Comparison of ENCODE assay signal across 8 cellular contexts in genomic region chr7:122886357-122887081, GRCh38. TPM values are rescaled to one million over a fixed set of nuclear protein-coding genes. Genes with fewer than 3 reads are reported as not detected.
DNase-seq lines count a peak whose midpoint lies in the region; ATAC-seq and TF ChIP-seq lines count a peak whose summit lies in the region.

Gene CADPS2 (minus strand): TSS chr7:122886460. CDS start chr7:122886337, 123 bp downstream.

- no peaks in the 10 kb centered on the region for H3K9me3 Mint-ChIP-seq in activated CD8-positive, alpha-beta T cell treated with anti-CD3 and anti-CD28 coated beads, Interleukin-2, amount 10 ng/mL, durations not matched to agents 7 days and 5 days (ENCODE audit: insufficient read depth)
- peaks cover 0 to 6% (median 0%) of the 10 kb centered on the region in 7 donors for H3K9me3 Mint-ChIP-seq in naive B cell

- no peak within 1 kb of the TSS for H3K27ac Mint-ChIP-seq in activated CD8-positive, alpha-beta T cell treated with anti-CD3 and anti-CD28 coated beads, Interleukin-2, amount 10 ng/mL, durations not matched to agents 7 days and 5 days
- H3K27ac Mint-ChIP-seq in naive B cell, result peak within 1 kb of the TSS in 1 of 6 donors; percentile 57

- H3K27me3 ChIP-seq in ACC112 (ENCODE audit: insufficient read depth, low read length) (no peaks in the 10 kb centered on the region), vagina (no peaks in the 10 kb centered on the region)

- ATAC-seq in GM18519 (IDR thresholded peaks at IDR 0.05; ENCODE audit: low FRiP score, unreplicated experiment) (peak; percentile 60), HG02943 (IDR thresholded peaks at IDR 0.05; ENCODE audit: low read depth, unreplicated experiment) (peak; percentile 70), naive B cell (ENCODE audit: low read depth in 2 of 2) (peak in 1 of 2 donors; percentile 23)
- peak; percentile 85 for ATAC-seq in activated CD8-positive, alpha-beta T cell treated with anti-CD3 and anti-CD28 coated beads, Interleukin-2, amount 10 ng/mL, durations not matched to agents 7 days and 5 days

- H3K9me3 ChIP-seq in vagina, result no peaks in the 10 kb centered on the region

- POLR2A ChIA-PET in activated CD8-positive, alpha-beta T cell treated with anti-CD3 and anti-CD28 coated beads, Interleukin-2, amount 10 ng/mL, durations not matched to agents 7 days and 5 days (lab: Charles Lee), result no interaction called here

- H3K36me3 Mint-ChIP-seq in activated CD8-positive, alpha-beta T cell treated with anti-CD3 and anti-CD28 coated beads, Interleukin-2, amount 10 ng/mL, durations not matched to agents 7 days and 5 days (ENCODE audit: low read depth), result no peaks in the 10 kb centered on the region
- no peaks in the 10 kb centered on the region for H3K36me3 Mint-ChIP-seq in naive B cell

- peaks cover 25% of the 10 kb centered on the region for H3K4me1 ChIP-seq in ACC112 (ENCODE audit: control insufficient read depth, insufficient read depth, low read length, unreplicated experiment)
- H3K4me1 ChIP-seq in vagina, result peaks cover 31% of the 10 kb centered on the region

- H3K36me3 ChIP-seq in ACC112 (ENCODE audit: insufficient read depth, low read length) (no peaks in the 10 kb centered on the region), vagina (no peaks in the 10 kb centered on the region)

- CTCF ChIA-PET in activated CD8-positive, alpha-beta T cell treated with anti-CD3 and anti-CD28 coated beads, Interleukin-2, amount 10 ng/mL, durations not matched to agents 7 days and 5 days (lab: Charles Lee), result no interaction called here

- TF ChIP-seq CTCF in fibroblast of villous mesenchyme (IDR thresholded peaks at IDR 0.05; ENCODE audit: insufficient read depth, low read depth, low read length) (peak; percentile 23), vagina (IDR thresholded peaks at IDR 0.05) (peak in 1 of 3 experiments; percentile 19)

- peaks cover 38% of the 10 kb centered on the region for H3K27me3 Mint-ChIP-seq in activated CD8-positive, alpha-beta T cell treated with anti-CD3 and anti-CD28 coated beads, Interleukin-2, amount 10 ng/mL, durations not matched to agents 7 days and 5 days (ENCODE audit: low read depth)
- peaks cover 44 to 55% (median 46%) of the 10 kb centered on the region in 3 donors for H3K27me3 Mint-ChIP-seq in naive B cell

- H3K4me1 Mint-ChIP-seq in activated CD8-positive, alpha-beta T cell treated with anti-CD3 and anti-CD28 coated beads, Interleukin-2, amount 10 ng/mL, durations not matched to agents 7 days and 5 days (ENCODE audit: low read depth), result peaks cover 10% of the 10 kb centered on the region
- peaks cover 0 to 16% (median 0%) of the 10 kb centered on the region in 3 donors for H3K4me1 Mint-ChIP-seq in naive B cell

- TF ChIP-seq POLR2A in vagina (IDR thresholded peaks at IDR 0.05), result peak in 1 of 2 donors; percentile 52

- peak within 1 kb of the TSS; percentile 90 for H2AFZ ChIP-seq in ACC112 (ENCODE audit: low read length, unreplicated experiment)

- peak within 1 kb of the TSS; percentile 96 for H3K4me3 ChIP-seq in ACC112 (ENCODE audit: low read depth, low read length)
- H3K4me3 ChIP-seq in fibroblast of villous mesenchyme (ENCODE audit: low read depth, low read length), result peak within 1 kb of the TSS; percentile 75
- H3K4me3 ChIP-seq in vagina, result peak within 1 kb of the TSS; percentile 63 to 77

- intact Hi-C loops in vagina (cut with DNase I), result no loop called here

- H3K4me3 Mint-ChIP-seq in activated CD8-positive, alpha-beta T cell treated with anti-CD3 and anti-CD28 coated beads, Interleukin-2, amount 10 ng/mL, durations not matched to agents 7 days and 5 days, result peak within 1 kb of the TSS; percentile 45
- peak within 1 kb of the TSS in 7 of 8 donors; percentile 46 to 86 (median 70) for H3K4me3 Mint-ChIP-seq in naive B cell

- H3K79me2 ChIP-seq in ACC112 (ENCODE audit: control insufficient read depth, insufficient read depth, low read length, unreplicated experiment), result peaks cover 3% of the 10 kb centered on the region

- DNase-seq in NCI-H2029 treated with DMSO at 0.1 percent for 48 hours (lab: John Stamatoyannopoulos, UW) (peak; percentile 81), fibroblast of villous mesenchyme (ENCODE audit: low read depth) (peak; percentile 86), naive B cell (no peak), vagina (ENCODE audit: extremely low spot score in 2 of 2) (peak in 1 of 2 donors; percentile 94)
- peak; percentile 34 for DNase-seq in activated CD8-positive, alpha-beta T cell treated with anti-CD3 and anti-CD28 coated beads, Interleukin-2, amount 10 ng/mL, durations not matched to agents 7 days and 5 days

- peak within 1 kb of the TSS; percentile 56 for H3K27ac ChIP-seq in ACC112 (ENCODE audit: low read depth, low read length)
- H3K27ac ChIP-seq in vagina, result peak within 1 kb of the TSS; percentile 86

RNA-seq across cellular contexts. Expression of gene CADPS2, which starts in this region (rescaled TPM):
- not detected for total RNA-seq in activated CD8-positive, alpha-beta T cell treated with anti-CD3 and anti-CD28 coated beads, Interleukin-2, amount 10 ng/mL, durations not matched to agents 7 days and 5 days
- total RNA-seq in fibroblast of villous mesenchyme (13.9 and 27.2 TPM in 2 replicates), vagina (25.5 TPM)
- not detected for polyA plus RNA-seq in naive B cell (ENCODE audit: low read depth in 6 of 6)

Comparison
In these comparisons a context has a peak if more than half of its experiments do, and no peak if none do; other contexts are left out.
1. RNA of gene CADPS2 (total RNA-seq): 13.9 to 27.2 TPM in fibroblast of villous mesenchyme and 25.5 TPM in vagina (single experiment); not detected in activated CD8-positive, alpha-beta T cell treated with anti-CD3 and anti-CD28 coated beads, Interleukin-2, amount 10 ng/mL, durations not matched to agents 7 days and 5 days; every median in the first group is over 10 times any median in the second.
2. Peak in DNase-seq and ATAC-seq in activated CD8-positive, alpha-beta T cell treated with anti-CD3 and anti-CD28 coated beads, Interleukin-2, amount 10 ng/mL, durations not matched to agents 7 days and 5 days; RNA of the gene not detected or under 1 TPM.
3. Peak in every context shown above with its lines, with median percentiles within 50 percentile points of each other: H3K4me3 ChIP-seq.